In genomic region chr17:64216385-64217248, GRCh38 we compare ENCODE assay signal across 8 cellular contexts. TPM values are rescaled to one million over a fixed set of nuclear protein-coding genes. Genes with fewer than 3 reads are reported as not detected.
A peak's percentile ranks its signal among the peaks of the same experiment; 100 is the strongest.
DNase-seq lines count a peak whose midpoint lies in the region; ATAC-seq and TF ChIP-seq lines count a peak whose summit lies in the region.

No MANE protein-coding gene starts in this region.

- H3K36me3 ChIP-seq in BJ (ENCODE audit: control insufficient read depth, insufficient read depth, low read length) (peaks cover 5% of the 10 kb centered on the region), GM23338 (ENCODE audit: insufficient read depth) (0 out of 2 replicates have a peak, but pooled peaks cover 6% of the 10 kb centered on the region), hepatocyte (replicated peaks; ENCODE audit: insufficient read depth, low read depth) (no peaks in the 10 kb centered on the region), PC-9 (ENCODE audit: low read depth) (peaks cover 13% of the 10 kb centered on the region; the same call in 1 of the 2 replicates)

- H3K4me1 ChIP-seq in GM23338 (ENCODE audit: insufficient read depth) (peaks cover 17% of the 10 kb centered on the region), hepatocyte (ENCODE audit: insufficient read depth) (peaks cover 36% of the 10 kb centered on the region), PC-9 (replicated peaks; ENCODE audit: insufficient read depth) (peaks cover 15% of the 10 kb centered on the region)

- peak overlapping the region; percentile 24; the same call in 1 of the 2 replicates for H3K27ac Mint-ChIP-seq in GM23338
- no peak overlapping the region for H3K27ac Mint-ChIP-seq in activated CD4-positive, alpha-beta T cell treated with anti-CD3 and anti-CD28 coated beads for 36 hours

- no TSS peak for BruUV-seq in PC-9 (replicated peaks; lab: Mats Ljungman, UMichigan)

- H3K4me3 ChIP-seq in BJ (ENCODE audit: low read depth, low read length) (no peak overlapping the region), GM23338 (no peak overlapping the region), hepatocyte (no peak overlapping the region), PC-9 (no peak overlapping the region)

- H3K27me3 ChIP-seq in BJ (ENCODE audit: control insufficient read depth, insufficient read depth, low read length): no peaks in the 10 kb centered on the region
- H3K27me3 ChIP-seq in GM23338 (ENCODE audit: insufficient read depth): no peaks in the 10 kb centered on the region
- no peaks in the 10 kb centered on the region for H3K27me3 ChIP-seq in hepatocyte
- H3K27me3 ChIP-seq in PC-9 (ENCODE audit: insufficient read depth, low read depth): no peaks in the 10 kb centered on the region

- H3K9me3 Mint-ChIP-seq in GM23338: no peaks in the 10 kb centered on the region; the same call in 2 of the 3 replicates
- H3K9me3 Mint-ChIP-seq in activated CD4-positive, alpha-beta T cell treated with anti-CD3 and anti-CD28 coated beads for 36 hours (ENCODE audit: low read depth): no peaks in the 10 kb centered on the region

- intact Hi-C loops in PC-9 (cut with micrococcal nuclease; ENCODE audit: unreplicated experiment): no loop called here
- intact Hi-C loops in activated CD4-positive, alpha-beta T cell treated with anti-CD3 and anti-CD28 coated beads for 36 hours (cut with DNase I, micrococcal nuclease): loop anchor here in 1 of 2 experiments (5.0 kb wide), 1 partner anchor 46 kb away; the partner anchor contains the start of gene TEX2

- H3F3A ChIP-seq in GM23338 (replicated peaks; ENCODE audit: low read depth) (no peaks in the 10 kb centered on the region), PC-9 (ENCODE audit: insufficient read depth, low read depth) (peaks cover 8% of the 10 kb centered on the region; the same call in 1 of the 2 replicates)

- WGBS in hepatocyte (ENCODE audit: low lambda C conversion rate, missing lambda C conversion rate): 30% methylated on average over 11 of the region's 11 CpGs

- POLR2A ChIA-PET in BJ (lab: Charles Lee) (interaction anchor here (0.6 to 1.0 kb wide), 2 partner anchors 14 to 287 kb away, joined by 3 read pairs; no protein-coding TSS in a partner anchor), PC-9 (lab: Charles Lee; ENCODE audit: unreplicated experiment) (interaction anchor here (0.6 kb wide), 1 partner anchor 84 kb away, joined by 5 read pairs; no protein-coding TSS in a partner anchor)
- POLR2A ChIA-PET in activated CD4-positive, alpha-beta T cell treated with anti-CD3 and anti-CD28 coated beads for 36 hours (lab: Charles Lee): interaction anchor here (0.6 to 1.2 kb wide), 2 partner anchors 9 to 11 kb away, joined by 3 to 6 read pairs; no protein-coding TSS in a partner anchor

- peaks cover 21% of the 10 kb centered on the region for H3K4me1 Mint-ChIP-seq in GM23338
- H3K4me1 Mint-ChIP-seq in activated CD4-positive, alpha-beta T cell treated with anti-CD3 and anti-CD28 coated beads for 36 hours: peaks cover 18% of the 10 kb centered on the region

- peaks cover 18% of the 10 kb centered on the region; the same call in 2 of the 3 replicates for H3K36me3 Mint-ChIP-seq in GM23338 (ENCODE audit: low read depth)
- peaks cover 20% of the 10 kb centered on the region for H3K36me3 Mint-ChIP-seq in activated CD4-positive, alpha-beta T cell treated with anti-CD3 and anti-CD28 coated beads for 36 hours (ENCODE audit: low read depth)

- peak; percentile 99 for ATAC-seq in GM23338
- ATAC-seq in SK-N-SH treated with all-trans-retinoic acid at 6 μM for 48 hours: peak; percentile 76
- ATAC-seq in HG02642 (IDR thresholded peaks at IDR 0.05; ENCODE audit: poor library complexity, unreplicated experiment): no peak
- ATAC-seq in activated CD4-positive, alpha-beta T cell treated with anti-CD3 and anti-CD28 coated beads for 36 hours: no peak

- H3K79me2 ChIP-seq in GM23338 (replicated peaks; ENCODE audit: insufficient read depth): peaks cover 37% of the 10 kb centered on the region
- peaks cover 76% of the 10 kb centered on the region for H3K79me2 ChIP-seq in hepatocyte
- peaks cover 9% of the 10 kb centered on the region; the same call in 1 of the 2 replicates for H3K79me2 ChIP-seq in PC-9 (ENCODE audit: low read depth)

- H3K4me2 ChIP-seq in GM23338: peak overlapping the region; percentile 41; the same call in 1 of the 2 replicates
- H3K4me2 ChIP-seq in hepatocyte: peak overlapping the region; percentile 30
- no peak overlapping the region for H3K4me2 ChIP-seq in PC-9

- TF ChIP-seq CTCF in BJ (IDR thresholded peaks at IDR 0.05; ENCODE audit: insufficient read depth, low read depth, low read length): 0 out of 2 replicates have a peak, but pooled peaks have one; percentile 15
- peak; percentile 7 to 63; a peak in 2 of 4 replicates for TF ChIP-seq CTCF in GM23338 (conservative IDR thresholded peaks at IDR 0.05; ENCODE audit: low read depth in 2 of 2)
- peak; percentile 18 for TF ChIP-seq CTCF in hepatocyte (IDR thresholded peaks at IDR 0.05; ENCODE audit: poor library complexity)
- no peak for TF ChIP-seq CTCF in PC-9 (conservative IDR thresholded peaks at IDR 0.05)

- peak overlapping the region; percentile 71 for H3K27ac ChIP-seq in GM23338 (ENCODE audit: low read depth)
- peak overlapping the region; percentile 82 for H3K27ac ChIP-seq in hepatocyte
- H3K27ac ChIP-seq in temporal lobe (ENCODE audit: low read depth, low read length): peak overlapping the region; percentile 51
- no peak overlapping the region for H3K27ac ChIP-seq in PC-9

- no peak overlapping the region for H2AFZ ChIP-seq in GM23338
- no peak overlapping the region for H2AFZ ChIP-seq in hepatocyte
- no peak overlapping the region for H2AFZ ChIP-seq in PC-9

- H3K4me3 Mint-ChIP-seq in GM23338: no peak overlapping the region
- no peak overlapping the region for H3K4me3 Mint-ChIP-seq in activated CD4-positive, alpha-beta T cell treated with anti-CD3 and anti-CD28 coated beads for 36 hours

- no peaks in the 10 kb centered on the region; the same call in 1 of the 2 replicates for H4K20me1 ChIP-seq in GM23338 (replicated peaks; ENCODE audit: insufficient read depth)
- no peaks in the 10 kb centered on the region for H4K20me1 ChIP-seq in hepatocyte (ENCODE audit: insufficient read depth, poor library complexity, severe bottlenecking)
- no peaks in the 10 kb centered on the region for H4K20me1 ChIP-seq in PC-9 (ENCODE audit: insufficient read depth)

- CTCF ChIA-PET in BJ (lab: Yijun Ruan, JAX): interaction anchor here (1.0 to 1.3 kb wide), 4 partner anchors 13 to 82 kb away, joined by 3 to 5 read pairs (median 3); no protein-coding TSS in a partner anchor
- CTCF ChIA-PET in PC-9 (lab: Charles Lee): no interaction called here
- CTCF ChIA-PET in activated CD4-positive, alpha-beta T cell treated with anti-CD3 and anti-CD28 coated beads for 36 hours (lab: Charles Lee): interaction anchor here (0.8 to 1.4 kb wide), 3 partner anchors 15 to 77 kb away, joined by 3 to 7 read pairs (median 3); no protein-coding TSS in a partner anchor

- no peak for DNase-seq in BJ (ENCODE audit: low read depth)
- peak; percentile 57 for DNase-seq in GM23338 (ENCODE audit: low spot score)
- DNase-seq in hepatocyte (ENCODE audit: low spot score): peak; percentile 63
- no peak for DNase-seq in PC-9
- DNase-seq in activated CD4-positive, alpha-beta T cell treated with anti-CD3 and anti-CD28 coated beads for 36 hours: no peak

- H3K27me3 Mint-ChIP-seq in GM23338 (ENCODE audit: insufficient read depth, low read depth, poor library complexity): peaks cover 2% of the 10 kb centered on the region
- H3K27me3 Mint-ChIP-seq in activated CD4-positive, alpha-beta T cell treated with anti-CD3 and anti-CD28 coated beads for 36 hours: no peaks in the 10 kb centered on the region

- H3K9me3 ChIP-seq in hepatocyte (ENCODE audit: low read depth) (no peaks in the 10 kb centered on the region), PC-9 (ENCODE audit: insufficient read depth, low read depth) (no peaks in the 10 kb centered on the region)

- H3K9me2 ChIP-seq in GM23338 (ENCODE audit: insufficient read depth): no peaks in the 10 kb centered on the region; the same call in 1 of the 2 replicates
- no peaks in the 10 kb centered on the region for H3K9me2 ChIP-seq in hepatocyte (replicated peaks; ENCODE audit: insufficient read depth)
- H3K9me2 ChIP-seq in PC-9 (ENCODE audit: insufficient read depth): no peaks in the 10 kb centered on the region

TF ChIP-seq in SK-N-SH treated with all-trans-retinoic acid at 6 μM for 48 hours, 23 proteins besides CTCF, POLR2A, EP300 and RAD21:
- TF ChIP-seq CREB5 (CRISPR knock-in tag; IDR thresholded peaks at IDR 0.05; ENCODE audit: low read depth): no peak
- TF ChIP-seq SNAI2 (CRISPR knock-in tag; IDR thresholded peaks at IDR 0.05): peak; percentile 73; the same call in 1 of the 2 replicates
- peak; percentile 62; the same call in 1 of the 2 replicates for TF ChIP-seq ISL1 (CRISPR knock-in tag; IDR thresholded peaks at IDR 0.05)
- no peak for TF ChIP-seq PPARA (CRISPR knock-in tag; IDR thresholded peaks at IDR 0.05; ENCODE audit: borderline replicate concordance)
- 0 out of 2 replicates have a peak, but pooled peaks have one; percentile 7 for TF ChIP-seq ZNF70 (CRISPR knock-in tag; IDR thresholded peaks at IDR 0.05)
- TF ChIP-seq CSDC2 (CRISPR knock-in tag; IDR thresholded peaks at IDR 0.05): peak; percentile 72; the same call in 1 of the 2 replicates

RNA-seq across cellular contexts. Expression of gene TEX2, which starts 46.4 kb away (rescaled TPM):
- polyA plus RNA-seq in BJ (2011; rRNA removed) (35.0 and 39.9 TPM in 2 replicates), GM23338 (2016; fragmentation: Nextera tagmentation; extraction: Ambion mirVana) (5.6 and 7.5 TPM in 2 replicates), hepatocyte (22.1 and 27.9 TPM in 2 replicates)
- 21.3 and 28.1 TPM in 2 replicates for polyA minus RNA-seq in BJ (2011; rRNA and poly(A)+ RNA removed)
- total RNA-seq in GM23338 (2014; rRNA removed; shearing (Covaris generic)): 13.4 and 17.7 TPM in 2 replicates
- total RNA-seq in hepatocyte (37.4 and 37.7 TPM in 2 replicates), temporal lobe (30.5 TPM), PC-9 (2021) (24.0 and 27.9 TPM in 2 replicates)
- 10 to 100 TPM; 15.2 to 15.8 TPM for total RNA-seq in activated CD4-positive, alpha-beta T cell treated with anti-CD3 and anti-CD28 coated beads for 36 hours

Comparison
In these comparisons a context has a peak if more than half of its experiments do, and no peak if none do; other contexts are left out.
1. DNase-seq: peak in GM23338 (single experiment) and hepatocyte (single experiment); none in BJ (single experiment), PC-9 (0 of 2) and activated CD4-positive, alpha-beta T cell treated with anti-CD3 and anti-CD28 coated beads for 36 hours (single experiment).
2. ATAC-seq: peak in GM23338 (single experiment) and SK-N-SH treated with all-trans-retinoic acid at 6 μM for 48 hours (single experiment); none in HG02642 (single experiment) and activated CD4-positive, alpha-beta T cell treated with anti-CD3 and anti-CD28 coated beads for 36 hours (single experiment).